In the genomic region with DNA sequence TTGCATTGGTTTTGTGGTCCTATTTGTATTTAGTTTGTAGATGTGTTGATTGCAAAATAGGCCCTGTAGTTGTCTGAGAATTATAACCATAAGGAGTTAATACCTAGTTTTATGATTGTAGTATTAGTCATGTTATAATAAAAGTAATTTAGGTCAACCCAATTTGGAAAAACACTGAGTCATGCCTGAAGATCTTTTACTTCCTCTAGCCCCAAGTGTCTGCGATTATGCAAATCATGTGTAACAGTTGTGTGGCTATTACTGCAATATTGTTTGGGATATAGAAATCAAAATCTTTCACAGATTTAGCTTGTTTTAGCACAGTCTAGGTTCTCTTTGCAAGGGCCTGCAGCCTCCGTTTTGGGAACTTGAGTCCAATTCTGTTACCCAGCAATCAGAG, we compare ENCODE assay signal across 9 cellular contexts. TPM values are rescaled to one million over a fixed set of nuclear protein-coding genes. Genes with fewer than 3 reads are reported as not detected.
DNase-seq lines count a peak whose midpoint lies in the region; ATAC-seq, FAIRE-seq and TF ChIP-seq lines count a peak whose summit lies in the region.
"Had no signal": no experiment of that assay in that cellular context is flagged by ENCODE, and none has a peak within 500 bp of the region (broad histone marks: within the 10 kb centered on the region; RNA-seq: fewer than 3 reads in every experiment).

No MANE protein-coding gene starts in this region.

- H3K9me3 ChIP-seq in esophagus muscularis mucosa (no peaks in the 10 kb centered on the region), hepatocyte (ENCODE audit: low read depth) (no peaks in the 10 kb centered on the region)

- intact Hi-C loops in esophagus muscularis mucosa (cut with DNase I) = no loop called here

- no peak for TF ChIP-seq EP300 in esophagus muscularis mucosa (IDR thresholded peaks at IDR 0.05)

- no peak for TF ChIP-seq POLR2A in GM12891 (IDR thresholded peaks at IDR 0.05; ENCODE audit: low read depth, low read length)
- no peak for TF ChIP-seq POLR2A in esophagus muscularis mucosa (IDR thresholded peaks at IDR 0.05; ENCODE audit: low read depth)

- no peak overlapping the region for H3K4me2 ChIP-seq in hepatocyte

- H4K20me1 ChIP-seq in hepatocyte (ENCODE audit: insufficient read depth, poor library complexity, severe bottlenecking) = no peaks in the 10 kb centered on the region

- no peak overlapping the region for H2AFZ ChIP-seq in hepatocyte

- no peaks in the 10 kb centered on the region for H3K9me2 ChIP-seq in hepatocyte (replicated peaks; ENCODE audit: insufficient read depth)

- WGBS in esophagus muscularis mucosa = 22% methylated on average over 2 of the region's 2 CpGs
- WGBS in hepatocyte (ENCODE audit: low lambda C conversion rate, missing lambda C conversion rate) = 91% methylated on average over 2 of the region's 2 CpGs

- H3K4me3 ChIP-seq in esophagus muscularis mucosa = no peak overlapping the region
- no peak overlapping the region for H3K4me3 ChIP-seq in hepatocyte

- DNase-seq in GM12891 (ENCODE audit: insufficient read length, low spot score) = peak; percentile 17
- DNase-seq in HCEC 1CT = peak; percentile 86
- peak; percentile 73 to 94 for DNase-seq in NOMO-1 (lab: John Stamatoyannopoulos, UW; ENCODE audit: unreplicated experiment in 2 of 2)
- no peak for DNase-seq in esophagus muscularis mucosa (ENCODE audit: extremely low spot score)
- DNase-seq in stimulated activated naive CD8-positive, alpha-beta T cell treated with anti-CD3 and anti-CD28 coated beads, Interleukin-15, amount 100 ng/mL, for 72 hours = no peak
- DNase-seq in NCI-H1694 treated with DMSO at 0.1 percent for 48 hours (lab: John Stamatoyannopoulos, UW) = no peak
- DNase-seq in hepatocyte (ENCODE audit: low spot score) = no peak
- DNase-seq in NCI-H2196 treated with DMSO at 0.1 percent for 48 hours (lab: John Stamatoyannopoulos, UW; ENCODE audit: unreplicated experiment) = no peak
- DNase-seq: natural killer cell had no signal

- H3K36me3 ChIP-seq in esophagus muscularis mucosa (peaks cover 0 to 3% (median 3%) of the 10 kb centered on the region in 4 donors), hepatocyte (replicated peaks; ENCODE audit: insufficient read depth, low read depth) (no peaks in the 10 kb centered on the region)

- peak; percentile 59 for ATAC-seq in stimulated activated naive CD8-positive, alpha-beta T cell treated with anti-CD3 and anti-CD28 coated beads, Interleukin-15, amount 100 ng/mL, for 72 hours

- peaks cover 24 to 37% (median 30%) of the 10 kb centered on the region in 4 donors for H3K4me1 ChIP-seq in esophagus muscularis mucosa
- peaks cover 10% of the 10 kb centered on the region for H3K4me1 ChIP-seq in hepatocyte (ENCODE audit: insufficient read depth)

- peak; percentile 31 for FAIRE-seq in GM12891 (lab: Jason Lieb, UNC)

- H3K4me3 Mint-ChIP-seq in stimulated activated naive CD8-positive, alpha-beta T cell treated with anti-CD3 and anti-CD28 coated beads, Interleukin-15, amount 100 ng/mL, for 72 hours = no peak overlapping the region
- H3K4me3 Mint-ChIP-seq: natural killer cell had no signal

- no peaks in the 10 kb centered on the region for H3K9me3 Mint-ChIP-seq in stimulated activated naive CD8-positive, alpha-beta T cell treated with anti-CD3 and anti-CD28 coated beads, Interleukin-15, amount 100 ng/mL, for 72 hours
- H3K9me3 Mint-ChIP-seq: natural killer cell had no signal

- no peak overlapping the region for H3K27ac Mint-ChIP-seq in stimulated activated naive CD8-positive, alpha-beta T cell treated with anti-CD3 and anti-CD28 coated beads, Interleukin-15, amount 100 ng/mL, for 72 hours
- H3K27ac Mint-ChIP-seq: natural killer cell had no signal

- peaks cover 16% of the 10 kb centered on the region for H3K4me1 Mint-ChIP-seq in stimulated activated naive CD8-positive, alpha-beta T cell treated with anti-CD3 and anti-CD28 coated beads, Interleukin-15, amount 100 ng/mL, for 72 hours
- H3K4me1 Mint-ChIP-seq: natural killer cell had no signal

- H3K27me3 Mint-ChIP-seq in stimulated activated naive CD8-positive, alpha-beta T cell treated with anti-CD3 and anti-CD28 coated beads, Interleukin-15, amount 100 ng/mL, for 72 hours = no peaks in the 10 kb centered on the region

- H3K79me2 ChIP-seq in hepatocyte = no peaks in the 10 kb centered on the region

- H3K27me3 ChIP-seq in esophagus muscularis mucosa (no peaks in the 10 kb centered on the region), hepatocyte (no peaks in the 10 kb centered on the region)

- H3K27ac ChIP-seq in esophagus muscularis mucosa (replicated peaks in 1 of 4) (peak overlapping the region; percentile 74 to 85 (median 80)), hepatocyte (no peak overlapping the region)

- TF ChIP-seq CTCF in esophagus muscularis mucosa (IDR thresholded peaks at IDR 0.05) (no peak), hepatocyte (IDR thresholded peaks at IDR 0.05; ENCODE audit: poor library complexity) (no peak)

TF ChIP-seq in GM12891, 5 proteins besides CTCF, POLR2A, EP300 and RAD21:
- TF ChIP-seq POU2F2 (IDR thresholded peaks at IDR 0.05; ENCODE audit: low read depth, low read length) (peak; percentile 42; the same call in 1 of the 2 replicates), TAF1 (IDR thresholded peaks at IDR 0.05; ENCODE audit: low read depth, low read length) (no peak)

RNA-seq across cellular contexts. Expression of a gene that starts 12.6 kb away (rescaled TPM):
- polyA plus RNA-seq in GM12891 (2012; ENCODE audit: low read depth, missing spikeins) = 4.3 TPM
- 1 to 10 TPM; 3.0 to 7.9 (median 5.2) TPM for total RNA-seq in esophagus muscularis mucosa
- total RNA-seq in hepatocyte = 32.4 and 37.5 TPM in 2 replicates
- polyA plus RNA-seq in hepatocyte = 48.7 and 64.3 TPM in 2 replicates

RNA-seq across cellular contexts. Expression of a gene that starts 37.1 kb away (rescaled TPM):
- polyA plus RNA-seq in GM12891 (2012; ENCODE audit: low read depth, missing spikeins) = 26.8 TPM
- total RNA-seq in esophagus muscularis mucosa (100 to 1,000 TPM; 133 to 193 (median 168) TPM), hepatocyte (146 and 160 TPM in 2 replicates)
- polyA plus RNA-seq in hepatocyte = 152 and 172 TPM in 2 replicates

Comparison
In these comparisons a context has a peak if more than half of its experiments do, and no peak if none do; other contexts are left out.
1. DNase-seq: peak in GM12891 (single experiment), HCEC 1CT (single experiment) and NOMO-1 (2 of 2); none in esophagus muscularis mucosa (single experiment), stimulated activated naive CD8-positive, alpha-beta T cell treated with anti-CD3 and anti-CD28 coated beads, Interleukin-15, amount 100 ng/mL, for 72 hours (0 of 2), NCI-H1694 treated with DMSO at 0.1 percent for 48 hours (single experiment), hepatocyte (single experiment) and NCI-H2196 treated with DMSO at 0.1 percent for 48 hours (single experiment).